Comparison of ENCODE assay signal across 30 cellular contexts in genomic region chr4:84796388-84796787, GRCh38.
DNase-seq lines count a peak whose midpoint lies in the region; ATAC-seq, FAIRE-seq and TF ChIP-seq lines count a peak whose summit lies in the region.
"Had no signal": no experiment of that assay in that cellular context is flagged by ENCODE, and none has a peak within 500 bp of the region (broad histone marks: within the 10 kb centered on the region; RNA-seq: fewer than 3 reads in every experiment).

No MANE protein-coding gene starts in this region.

- intact Hi-C loops in endothelial cell of umbilical vein (cut with micrococcal nuclease) = no loop called here

- POLR2A ChIA-PET in endothelial cell of umbilical vein (lab: Charles Lee) = no interaction called here

- BruUV-seq in endothelial cell of umbilical vein (replicated peaks; lab: Mats Ljungman, UMichigan) = no TSS peak

- no peak overlapping the region for H3K9ac ChIP-seq in endothelial cell of umbilical vein (replicated peaks; ENCODE audit: extremely low read depth, insufficient read depth, low read length)

- ATAC-seq in GM21447 (IDR thresholded peaks at IDR 0.05; ENCODE audit: unreplicated experiment) = no peak
- ATAC-seq: body of pancreas; esophagus mucosa; GM23338; heart left ventricle; natural killer cell treated with Interleukin-12 subunit alpha and Interleukin-12 subunit beta and Interleukin-15 and Interleukin-18, amount 100 ng/mL, for 72 hours; stimulated activated naive B cell treated with anti-CD40 and anti-IgM and Interleukin-4, amounts not matched to agents 10 μg/mL and 1 μg/mL and 100 μg/mL, for 72 hours had no signal

- H3K4me2 ChIP-seq in endothelial cell of umbilical vein (ENCODE audit: insufficient read depth, low read length) (no peak overlapping the region), osteoblast (ENCODE audit: insufficient read depth, low read length) (no peak overlapping the region)
- H3K4me2 ChIP-seq: GM23338 had no signal

- no peak overlapping the region for H3K4me3 ChIP-seq in endothelial cell of umbilical vein (replicated peaks in 1 of 3; ENCODE audit: insufficient read depth in 1 of 3, low read depth in 1 of 3, low read length in 3 of 3)
- H3K4me3 ChIP-seq in osteoblast (ENCODE audit: insufficient read depth, low read length) = no peak overlapping the region
- H3K4me3 ChIP-seq in suprapubic skin = no peak overlapping the region
- H3K4me3 ChIP-seq: body of pancreas, GM23338, heart left ventricle, SJCRH30 had no signal

- no peak for TF ChIP-seq POLR2A in endothelial cell of umbilical vein (IDR thresholded peaks at IDR 0.05; ENCODE audit: low read depth, low read length)
- no peak for TF ChIP-seq POLR2A in suprapubic skin (IDR thresholded peaks at IDR 0.05)

- peaks cover 26% of the 10 kb centered on the region for H3K4me1 ChIP-seq in endothelial cell of umbilical vein (ENCODE audit: control insufficient read depth, extremely low read depth, insufficient read depth, low read length)
- H3K4me1 ChIP-seq in osteoblast (ENCODE audit: insufficient read depth, low read length) = no peaks in the 10 kb centered on the region
- no peaks in the 10 kb centered on the region for H3K4me1 ChIP-seq in suprapubic skin
- H3K4me1 ChIP-seq: body of pancreas, heart left ventricle had no signal

- H3K9me3 ChIP-seq in endothelial cell of umbilical vein (replicated peaks; ENCODE audit: control insufficient read depth, insufficient read depth, low read length) = no peaks in the 10 kb centered on the region
- H3K9me3 ChIP-seq in osteoblast (ENCODE audit: low read depth, low read length) = no peaks in the 10 kb centered on the region
- no peaks in the 10 kb centered on the region for H3K9me3 ChIP-seq in suprapubic skin
- H3K9me3 ChIP-seq: body of pancreas, heart left ventricle, SJCRH30 had no signal

- no peak for FAIRE-seq in endothelial cell of umbilical vein (lab: Jason Lieb, UNC)

- no peak for TF ChIP-seq CTCF in endothelial cell of umbilical vein (IDR thresholded peaks at IDR 0.05; ENCODE audit: extremely low read depth in 1 of 2, insufficient read depth in 1 of 2, low read depth in 1 of 2, low read length in 2 of 2)
- TF ChIP-seq CTCF in osteoblast (IDR thresholded peaks at IDR 0.05; ENCODE audit: extremely low read depth, low read depth, low read length) = no peak
- no peak for TF ChIP-seq CTCF in suprapubic skin (IDR thresholded peaks at IDR 0.05)

- no peaks in the 10 kb centered on the region for H3K9me1 ChIP-seq in endothelial cell of umbilical vein (replicated peaks; ENCODE audit: control insufficient read depth, extremely low read depth, insufficient read depth, low read length)

- DNase-seq in DMS53 (lab: John Stamatoyannopoulos, UW) (peak; percentile 57), DMS53 treated with DMSO at 0.1 percent for 48 hours (lab: John Stamatoyannopoulos, UW; ENCODE audit: unreplicated experiment) (no peak), NCI-H69 (lab: John Stamatoyannopoulos, UW) (peak; percentile 7), endothelial cell of umbilical vein (ENCODE audit: low read depth, low spot score) (peak; percentile 19), osteoblast (ENCODE audit: insufficient read length, low spot score, missing footprints) (peak; percentile 30), SIG-M5 treated with dmso at 0.1 percent for 504 hours (lab: John Stamatoyannopoulos, UW; ENCODE audit: unreplicated experiment) (no peak), suprapubic skin (ENCODE audit: low spot score in 2 of 2) (no peak)
- DNase-seq: activated CD4-positive, alpha-beta memory T cell treated with anti-CD3 and anti-CD28 coated beads, Interleukin-2, amount 10 ng/mL, durations not matched to agents 7 days and 5 days; activated CD4-positive, CD25-positive, alpha-beta regulatory T cell treated with anti-CD3 and anti-CD28 coated beads, Interleukin-2, amount 50 U/mL, for 72 hours; activated CD8-positive, alpha-beta memory T cell treated with anti-CD3 and anti-CD28 coated beads, Interleukin-2, amount 50 U/mL, for 48 hours; activated naive CD4-positive, alpha-beta T cell treated with Interleukin-2 at 50 U/mL for 16 hours; body of pancreas; Calu3; DND-41; foreskin fibroblast; heart left ventricle; HFFc6; IMR-90; mammary epithelial cell; NCI-H1105; NCI-H187 treated with DMSO at 0.1 percent for 48 hours; NCI-H526; stimulated activated naive B cell treated with anti-CD40 and anti-IgM and Interleukin-4, amounts not matched to agents 10 μg/mL and 1 μg/mL and 100 μg/mL, for 72 hours; substantia nigra had no signal

- H3K27me3 ChIP-seq in endothelial cell of umbilical vein (ENCODE audit: control insufficient read depth in 2 of 2, insufficient read depth in 2 of 2, low read length in 2 of 2) (no peaks in the 10 kb centered on the region), osteoblast (ENCODE audit: insufficient read depth, low read length) (no peaks in the 10 kb centered on the region), suprapubic skin (no peaks in the 10 kb centered on the region)
- H3K27me3 ChIP-seq: body of pancreas, heart left ventricle, SJCRH30 had no signal

- 92% methylated on average over 3 of the region's 3 CpGs for WGBS in suprapubic skin

- H3K79me2 ChIP-seq in endothelial cell of umbilical vein (ENCODE audit: control insufficient read depth, insufficient read depth, low read length) (peaks cover 11% of the 10 kb centered on the region), osteoblast (ENCODE audit: insufficient read depth, low read length) (no peaks in the 10 kb centered on the region)

- dilution Hi-C loops in endothelial cell of umbilical vein (cut with MboI; ENCODE audit: extremely low pct_ligation_motif_present, low sequenced_read_pairs) = no loop called here

- CTCF ChIA-PET in endothelial cell of umbilical vein (lab: Charles Lee) = no interaction called here

- H2AFZ ChIP-seq in endothelial cell of umbilical vein (ENCODE audit: low read depth, low read length) (no peak overlapping the region), osteoblast (ENCODE audit: low read length) (no peak overlapping the region)
- H2AFZ ChIP-seq: GM23338 had no signal

- no peak for TF ChIP-seq EP300 in suprapubic skin (IDR thresholded peaks at IDR 0.05)

- no peak overlapping the region for H3K27ac ChIP-seq in endothelial cell of umbilical vein (ENCODE audit: insufficient read depth, low read depth, low read length)
- no peak overlapping the region for H3K27ac ChIP-seq in osteoblast (ENCODE audit: low read depth, low read length)
- no peak overlapping the region for H3K27ac ChIP-seq in suprapubic skin
- H3K27ac ChIP-seq: 22Rv1, body of pancreas, heart left ventricle, SJCRH30 had no signal

- no peaks in the 10 kb centered on the region for H4K20me1 ChIP-seq in endothelial cell of umbilical vein (replicated peaks; ENCODE audit: control insufficient read depth, extremely low read depth, insufficient read depth, low read length)
- H4K20me1 ChIP-seq in osteoblast (ENCODE audit: insufficient read depth, low read length) = no peaks in the 10 kb centered on the region

- H3K36me3 ChIP-seq in endothelial cell of umbilical vein (ENCODE audit: control insufficient read depth in 2 of 2, extremely low read depth in 1 of 2, insufficient read depth in 2 of 2, low read length in 2 of 2) (peaks cover 0 to 14% of the 10 kb centered on the region in 2 experiments), osteoblast (ENCODE audit: insufficient read depth, low read length) (peaks cover 6% of the 10 kb centered on the region), suprapubic skin (peaks cover 54% of the 10 kb centered on the region)

TF ChIP-seq in endothelial cell of umbilical vein, 7 proteins besides CTCF, POLR2A, EP300 and RAD21:
- TF ChIP-seq POLR2AphosphoS5 (IDR thresholded peaks at IDR 0.05; ENCODE audit: insufficient read depth, low read depth, low read length) (no peak), JUN (IDR thresholded peaks at IDR 0.05; ENCODE audit: borderline replicate concordance, insufficient read depth, insufficient read length, low read depth) (no peak), MYC (IDR thresholded peaks at IDR 0.05; ENCODE audit: low read depth, low read length) (no peak), GATA2 (IDR thresholded peaks at IDR 0.05; ENCODE audit: insufficient read depth, insufficient read length, low read depth, low read length) (no peak), MAX (IDR thresholded peaks at IDR 0.05; ENCODE audit: insufficient read depth, insufficient read length) (no peak)

Comparison
In these comparisons a context has a peak if more than half of its experiments do, and no peak if none do; other contexts are left out.
1. DNase-seq: peak in DMS53 (single experiment), NCI-H69 (single experiment), endothelial cell of umbilical vein (single experiment) and osteoblast (single experiment); none in DMS53 treated with DMSO at 0.1 percent for 48 hours (single experiment), SIG-M5 treated with dmso at 0.1 percent for 504 hours (single experiment) and suprapubic skin (0 of 2).